Comparison of ENCODE assay signal across 8 cellular contexts in genomic region chr10:87865201-87866025, GRCh38. TPM values are rescaled to one million over a fixed set of nuclear protein-coding genes. Genes with fewer than 3 reads are reported as not detected.
DNase-seq lines count a peak whose midpoint lies in the region; ATAC-seq and TF ChIP-seq lines count a peak whose summit lies in the region.

No MANE protein-coding gene starts in this region.

- DNase-seq in activated T-cell treated with anti-CD3 and anti-CD28 coated beads, Interleukin-2, amount 50 U/mL, for 72 hours, result no peak
- no peak for DNase-seq in activated T-cell treated with anti-CD3 and anti-CD28 coated beads, Interleukin-2, amount 50 U/mL, for 48 hours
- no peak for DNase-seq in activated naive CD8-positive, alpha-beta T cell treated with anti-CD3 and anti-CD28 coated beads, Interleukin-2, amount 10 ng/mL, durations not matched to agents 7 days and 5 days
- DNase-seq in tibial nerve (ENCODE audit: low spot score in 2 of 2) (no peak), NOMO-1 treated with dmso at 0.1 percent for 144 hours (lab: John Stamatoyannopoulos, UW; ENCODE audit: unreplicated experiment) (no peak), germinal center (ENCODE audit: low spot score) (no peak)

- no peak for TF ChIP-seq RAD21 in liver (IDR thresholded peaks at IDR 0.05)

- POLR2A ChIA-PET in activated naive CD8-positive, alpha-beta T cell treated with anti-CD3 and anti-CD28 coated beads, Interleukin-2, amount 10 ng/mL, durations not matched to agents 7 days and 5 days (lab: Charles Lee), result interaction anchor here (1.4 to 4.3 kb wide), 3 partner anchors 522 to 527 kb away, joined by 3 to 97 read pairs (median 31); no protein-coding TSS in a partner anchor

- H3K4me3 ChIP-seq in liver (ENCODE audit: low read depth in 1 of 3, low read length in 3 of 3) (peak overlapping the region; percentile 70 to 75 (median 75)), tibial nerve (peak overlapping the region; percentile 62 to 92 (median 88))

- ATAC-seq in activated T-cell treated with anti-CD3 and anti-CD28 coated beads, Interleukin-2, amount 50 U/mL, for 72 hours (replicated peaks in 1 of 2), result no peak
- ATAC-seq in activated naive CD8-positive, alpha-beta T cell treated with anti-CD3 and anti-CD28 coated beads, Interleukin-2, amount 10 ng/mL, durations not matched to agents 7 days and 5 days (ENCODE audit: low read depth), result no peak
- no peak for ATAC-seq in GM19023 (IDR thresholded peaks at IDR 0.05; ENCODE audit: unreplicated experiment)

- H3K27ac Mint-ChIP-seq in activated T-cell treated with anti-CD3 and anti-CD28 coated beads, Interleukin-2, amount 50 U/mL, for 72 hours, result peak overlapping the region; percentile 88
- H3K27ac Mint-ChIP-seq in activated naive CD8-positive, alpha-beta T cell treated with anti-CD3 and anti-CD28 coated beads, Interleukin-2, amount 10 ng/mL, durations not matched to agents 7 days and 5 days, result peak overlapping the region; percentile 92

- TF ChIP-seq EP300 in tibial nerve (IDR thresholded peaks at IDR 0.05), result no peak

- TF ChIP-seq CTCF in liver (IDR thresholded peaks at IDR 0.05; ENCODE audit: low read depth, low read length, missing input control) (no peak), tibial nerve (IDR thresholded peaks at IDR 0.05) (no peak)

- peaks cover 1 to 32% (median 19%) of the 10 kb centered on the region in 4 donors for H3K4me1 ChIP-seq in liver (ENCODE audit: control insufficient read depth in 4 of 4, insufficient read depth in 4 of 4, low read length in 3 of 4)
- H3K4me1 ChIP-seq in tibial nerve, result peaks cover 0 to 31% (median 10%) of the 10 kb centered on the region in 4 donors

- no peak for TF ChIP-seq POLR2A in tibial nerve (IDR thresholded peaks at IDR 0.05)

- 3% methylated on average over 6 of the region's 6 CpGs for WGBS in liver
- WGBS in tibial nerve, 2 donors, result 2% methylated on average over 6 of the region's 6 CpGs

- peaks cover 55% of the 10 kb centered on the region for H3K4me1 Mint-ChIP-seq in activated T-cell treated with anti-CD3 and anti-CD28 coated beads, Interleukin-2, amount 50 U/mL, for 72 hours (ENCODE audit: low read depth)
- H3K4me1 Mint-ChIP-seq in activated naive CD8-positive, alpha-beta T cell treated with anti-CD3 and anti-CD28 coated beads, Interleukin-2, amount 10 ng/mL, durations not matched to agents 7 days and 5 days, result peaks cover 37% of the 10 kb centered on the region

- no peaks in the 10 kb centered on the region for H3K27me3 Mint-ChIP-seq in activated T-cell treated with anti-CD3 and anti-CD28 coated beads, Interleukin-2, amount 50 U/mL, for 72 hours (ENCODE audit: low read depth)
- H3K27me3 Mint-ChIP-seq in activated naive CD8-positive, alpha-beta T cell treated with anti-CD3 and anti-CD28 coated beads, Interleukin-2, amount 10 ng/mL, durations not matched to agents 7 days and 5 days, result no peaks in the 10 kb centered on the region

- H3K9me3 ChIP-seq in liver (ENCODE audit: control insufficient read depth in 4 of 4, low read length in 3 of 4), result no peaks in the 10 kb centered on the region
- H3K9me3 ChIP-seq in tibial nerve, result no peaks in the 10 kb centered on the region

- peak overlapping the region; percentile 90 to 98 for H3K9ac ChIP-seq in liver (ENCODE audit: low read depth in 1 of 2, low read length in 2 of 2)

- H3K36me3 Mint-ChIP-seq in activated T-cell treated with anti-CD3 and anti-CD28 coated beads, Interleukin-2, amount 50 U/mL, for 72 hours (ENCODE audit: insufficient read depth in 2 of 2), result peaks cover 17 to 25% of the 10 kb centered on the region in 2 donors
- peaks cover 32% of the 10 kb centered on the region for H3K36me3 Mint-ChIP-seq in activated naive CD8-positive, alpha-beta T cell treated with anti-CD3 and anti-CD28 coated beads, Interleukin-2, amount 10 ng/mL, durations not matched to agents 7 days and 5 days

- H3K36me3 ChIP-seq in liver (ENCODE audit: control insufficient read depth in 4 of 4, insufficient read depth in 3 of 4, low read depth in 1 of 4, low read length in 3 of 4) (no peaks in the 10 kb centered on the region), tibial nerve (no peaks in the 10 kb centered on the region)

- H3K4me3 Mint-ChIP-seq in activated T-cell treated with anti-CD3 and anti-CD28 coated beads, Interleukin-2, amount 50 U/mL, for 72 hours, result peak overlapping the region; percentile 92 to 100
- H3K4me3 Mint-ChIP-seq in activated naive CD8-positive, alpha-beta T cell treated with anti-CD3 and anti-CD28 coated beads, Interleukin-2, amount 10 ng/mL, durations not matched to agents 7 days and 5 days, result peak overlapping the region; percentile 97

- no peaks in the 10 kb centered on the region for H3K9me3 Mint-ChIP-seq in activated T-cell treated with anti-CD3 and anti-CD28 coated beads, Interleukin-2, amount 50 U/mL, for 72 hours
- H3K9me3 Mint-ChIP-seq in activated naive CD8-positive, alpha-beta T cell treated with anti-CD3 and anti-CD28 coated beads, Interleukin-2, amount 10 ng/mL, durations not matched to agents 7 days and 5 days, result no peaks in the 10 kb centered on the region

- no peaks in the 10 kb centered on the region for H3K27me3 ChIP-seq in liver (ENCODE audit: control insufficient read depth in 4 of 4, insufficient read depth in 4 of 4, low read length in 3 of 4)
- H3K27me3 ChIP-seq in tibial nerve, result no peaks in the 10 kb centered on the region

- H3K27ac ChIP-seq in liver (ENCODE audit: low read depth in 1 of 2, low read length in 2 of 2) (peak overlapping the region; percentile 92 to 99), tibial nerve (peak overlapping the region; percentile 88 to 98 (median 96))

TF ChIP-seq in liver, 16 proteins besides CTCF, POLR2A, EP300 and RAD21 (continues in another document):
- TF ChIP-seq ZBTB33 (IDR thresholded peaks at IDR 0.05), result no peak
- TF ChIP-seq EGR1 (IDR thresholded peaks at IDR 0.05; ENCODE audit: low read depth in 2 of 2), result no peak
- no peak for TF ChIP-seq REST (IDR thresholded peaks at IDR 0.05)
- TF ChIP-seq FOXA2 (IDR thresholded peaks at IDR 0.05), result no peak
- TF ChIP-seq GABPA (IDR thresholded peaks at IDR 0.05 in 1 of 2, conservative IDR thresholded peaks at IDR 0.05 in 1 of 2), result no peak
- TF ChIP-seq TAF1 (conservative IDR thresholded peaks at IDR 0.05), result no peak
- no peak for TF ChIP-seq NR2F2 (IDR thresholded peaks at IDR 0.05)
- no peak for TF ChIP-seq HNF4A (conservative IDR thresholded peaks at IDR 0.05)
- TF ChIP-seq FOXA1 (IDR thresholded peaks at IDR 0.05), result no peak

RNA-seq across cellular contexts. Expression of gene PTEN, which starts 2.0 kb away (rescaled TPM):
- 10 to 100 TPM; 64.9 to 71.6 TPM for total RNA-seq in activated T-cell treated with anti-CD3 and anti-CD28 coated beads, Interleukin-2, amount 50 U/mL, for 72 hours
- 10 to 100 TPM; 81.9 to 97.1 TPM for total RNA-seq in activated naive CD8-positive, alpha-beta T cell treated with anti-CD3 and anti-CD28 coated beads, Interleukin-2, amount 10 ng/mL, durations not matched to agents 7 days and 5 days
- total RNA-seq in liver (10 to 100 TPM; 55.0 to 76.6 TPM), tibial nerve (100 to 1,000 TPM; 143 to 224 (median 171) TPM)
- polyA plus RNA-seq in liver, result 10 to 100 TPM; 11.5 to 20.1 TPM

RNA-seq across cellular contexts. Expression of gene KLLN, which starts 2.1 kb away (rescaled TPM):
- under 1 TPM; 0.22 to 0.46 TPM for total RNA-seq in activated T-cell treated with anti-CD3 and anti-CD28 coated beads, Interleukin-2, amount 50 U/mL, for 72 hours
- under 1 TPM; 0.69 to 0.71 TPM for total RNA-seq in activated naive CD8-positive, alpha-beta T cell treated with anti-CD3 and anti-CD28 coated beads, Interleukin-2, amount 10 ng/mL, durations not matched to agents 7 days and 5 days
- total RNA-seq in liver (under 1 TPM; 0.17 to 0.42 TPM), tibial nerve (1 to 10 TPM in 2 of 4 donors, under 1 TPM in 2; 0.78 to 2.2 (median 1.3) TPM)
- under 1 TPM; 0.21 to 0.28 TPM for polyA plus RNA-seq in liver

RNA-seq across cellular contexts. Expression of gene ATAD1, which starts 47.4 kb away (rescaled TPM):
- 10 to 100 TPM; 54.2 to 55.9 TPM for total RNA-seq in activated T-cell treated with anti-CD3 and anti-CD28 coated beads, Interleukin-2, amount 50 U/mL, for 72 hours
- total RNA-seq in activated naive CD8-positive, alpha-beta T cell treated with anti-CD3 and anti-CD28 coated beads, Interleukin-2, amount 10 ng/mL, durations not matched to agents 7 days and 5 days, result 10 to 100 TPM; 45.7 to 45.9 TPM
- total RNA-seq in liver, result 10 to 100 TPM; 12.6 to 33.4 TPM
- polyA plus RNA-seq in liver, result 10 to 100 TPM; 12.8 to 13.3 TPM
- total RNA-seq in tibial nerve, result 10 to 100 TPM; 21.8 to 45.9 (median 26.9) TPM
